8 cellular contexts compared by ENCODE assay signal in the genomic region with DNA sequence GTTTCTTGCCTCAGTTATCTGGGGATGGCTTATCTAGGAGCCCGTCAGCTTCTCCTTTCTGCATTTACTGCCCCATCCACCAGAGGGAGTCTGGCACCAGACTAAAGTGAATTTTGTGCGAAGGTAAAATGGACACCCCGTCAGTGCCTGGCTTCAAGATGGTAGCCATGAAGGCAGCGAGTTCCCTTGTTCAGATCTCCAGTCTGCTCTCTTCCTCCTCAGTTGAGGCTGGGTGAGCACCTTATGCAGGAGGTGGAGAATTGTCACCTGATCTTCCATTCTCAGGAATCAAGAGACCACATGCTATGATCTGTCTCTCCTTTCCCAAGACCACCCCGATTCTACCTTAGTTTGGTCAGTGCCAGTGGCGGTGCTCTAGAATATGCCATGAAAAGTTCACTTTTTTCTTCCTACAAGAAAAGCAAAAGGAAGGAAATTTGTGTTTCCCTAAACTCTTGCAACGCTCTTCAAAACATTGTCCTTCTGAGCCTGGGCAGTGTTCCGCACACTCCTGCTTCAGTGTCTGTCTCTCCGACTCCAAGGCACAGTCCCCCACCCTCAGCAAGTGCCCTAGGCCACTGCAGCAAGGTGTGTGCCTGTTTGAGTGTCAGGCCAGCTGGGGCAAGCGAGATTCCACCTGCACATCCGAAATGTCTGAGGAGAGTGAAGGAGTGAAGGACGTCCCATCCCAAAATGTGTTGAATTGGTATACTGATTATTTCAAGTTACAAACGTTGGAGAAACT.
DNase-seq lines count a peak whose midpoint lies in the region; TF ChIP-seq lines count a peak whose summit lies in the region.

No MANE protein-coding gene starts in this region.

- TF ChIP-seq CTCF in MCF 10A (IDR thresholded peaks at IDR 0.05; ENCODE audit: unreplicated experiment), result peak; percentile 49
- no peak for TF ChIP-seq CTCF in breast epithelium (IDR thresholded peaks at IDR 0.05)
- peak; percentile 79 for TF ChIP-seq CTCF in HFFc6 (IDR thresholded peaks at IDR 0.05)
- TF ChIP-seq CTCF in fibroblast of pulmonary artery (IDR thresholded peaks at IDR 0.05; ENCODE audit: low read length, missing control alignments), result peak; percentile 58
- TF ChIP-seq CTCF in esophagus muscularis mucosa (IDR thresholded peaks at IDR 0.05), result peak in 1 of 3 experiments; percentile 24

- intact Hi-C loops in MCF 10A (cut with micrococcal nuclease), result no loop called here
- intact Hi-C loops in breast epithelium (cut with DNase I; ENCODE audit: low total_unique reads), result no loop called here
- intact Hi-C loops in esophagus muscularis mucosa (cut with DNase I), result no loop called here

- POLR2A ChIA-PET in MCF 10A (lab: Yijun Ruan, JAX), result interaction anchor here (0.6 to 1.2 kb wide), 2 partner anchors 10 to 783 kb away, joined by 3 read pairs; no protein-coding TSS in a partner anchor

- peak; percentile 67 for DNase-seq in MCF 10A (ENCODE audit: unreplicated experiment)
- no peak for DNase-seq in breast epithelium (ENCODE audit: low spot score in 2 of 2)
- peak; percentile 27 for DNase-seq in HFFc6
- peak; percentile 38 for DNase-seq in NCI-H2107 treated with DMSO at 0.1 percent for 48 hours (lab: John Stamatoyannopoulos, UW; ENCODE audit: unreplicated experiment)
- DNase-seq in activated CD4-positive, alpha-beta T cell treated with anti-CD3 and anti-CD28 coated beads, Interleukin-2, amount 50 U/mL, for 48 hours, result peak; percentile 46 to 51
- DNase-seq in fibroblast of pulmonary artery (ENCODE audit: low read depth), result peak; percentile 36
- peak; percentile 2 for DNase-seq in stimulated activated CD4-positive, alpha-beta T cell treated with anti-CD3 and anti-CD28 coated beads, Interleukin-2, amount 100 ng/mL, for 4 hours (ENCODE audit: low read depth)
- no peak for DNase-seq in esophagus muscularis mucosa (ENCODE audit: extremely low spot score)

- no peaks in the 10 kb centered on the region for H3K4me1 ChIP-seq in breast epithelium
- no peaks in the 10 kb centered on the region for H3K4me1 ChIP-seq in esophagus muscularis mucosa

- H3K4me3 ChIP-seq in breast epithelium (no peak overlapping the region), fibroblast of pulmonary artery (replicated peaks; ENCODE audit: low read depth, low read length) (no peak overlapping the region), esophagus muscularis mucosa (no peak overlapping the region)

- H3K27me3 Mint-ChIP-seq in MCF 10A (ENCODE audit: insufficient read depth, unreplicated experiment) (peaks cover 3% of the 10 kb centered on the region), HFFc6 (ENCODE audit: insufficient read depth) (peaks cover 10% of the 10 kb centered on the region; the same call in 1 of the 2 replicates)

- no TSS peak for BruUV-seq in MCF 10A (replicated peaks; lab: Mats Ljungman, UMichigan)

- TF ChIP-seq EP300 in esophagus muscularis mucosa (IDR thresholded peaks at IDR 0.05), result no peak

- 89% methylated on average over 9 of the region's 13 CpGs for WGBS in esophagus muscularis mucosa

- H3K36me3 ChIP-seq in breast epithelium (no peaks in the 10 kb centered on the region), esophagus muscularis mucosa (no peaks in the 10 kb centered on the region)

- H3K9me3 Mint-ChIP-seq in MCF 10A (ENCODE audit: unreplicated experiment), result no peaks in the 10 kb centered on the region
- H3K9me3 Mint-ChIP-seq in HFFc6, result no peaks in the 10 kb centered on the region

- H3K4me1 Mint-ChIP-seq in MCF 10A (ENCODE audit: insufficient read depth, unreplicated experiment) (peaks cover under 1% of the 10 kb centered on the region), HFFc6 (ENCODE audit: low read depth) (no peaks in the 10 kb centered on the region)

- no peaks in the 10 kb centered on the region for H3K36me3 Mint-ChIP-seq in MCF 10A (ENCODE audit: insufficient read depth, unreplicated experiment)
- H3K36me3 Mint-ChIP-seq in HFFc6 (ENCODE audit: low read depth), result no peaks in the 10 kb centered on the region

- no peaks in the 10 kb centered on the region for H3K9me3 ChIP-seq in breast epithelium
- no peaks in the 10 kb centered on the region for H3K9me3 ChIP-seq in esophagus muscularis mucosa

- CTCF ChIA-PET in MCF 10A (lab: Yijun Ruan, JAX), result interaction anchor here (0.6 to 1.9 kb wide), 11 partner anchors 10 to 415 kb away, joined by 3 to 8 read pairs (median 3); no protein-coding TSS in a partner anchor

- TF ChIP-seq POLR2A in breast epithelium (IDR thresholded peaks at IDR 0.05) (no peak), esophagus muscularis mucosa (IDR thresholded peaks at IDR 0.05; ENCODE audit: low read depth) (no peak)

- H3K27me3 ChIP-seq in breast epithelium (no peaks in the 10 kb centered on the region), esophagus muscularis mucosa (no peaks in the 10 kb centered on the region)

- no peak overlapping the region for H3K27ac ChIP-seq in breast epithelium
- no peak overlapping the region for H3K27ac ChIP-seq in esophagus muscularis mucosa (replicated peaks in 1 of 4)

- no peak overlapping the region for H3K27ac Mint-ChIP-seq in MCF 10A (ENCODE audit: low read depth, unreplicated experiment)
- H3K27ac Mint-ChIP-seq in HFFc6, result no peak overlapping the region

- H3K4me3 Mint-ChIP-seq in MCF 10A (ENCODE audit: unreplicated experiment), result no peak overlapping the region
- no peak overlapping the region for H3K4me3 Mint-ChIP-seq in HFFc6

Comparison
In these comparisons a context has a peak if more than half of its experiments do, and no peak if none do; other contexts are left out.
1. DNase-seq: peak in MCF 10A (single experiment), HFFc6 (single experiment), NCI-H2107 treated with DMSO at 0.1 percent for 48 hours (single experiment), activated CD4-positive, alpha-beta T cell treated with anti-CD3 and anti-CD28 coated beads, Interleukin-2, amount 50 U/mL, for 48 hours (2 of 2), fibroblast of pulmonary artery (single experiment) and stimulated activated CD4-positive, alpha-beta T cell treated with anti-CD3 and anti-CD28 coated beads, Interleukin-2, amount 100 ng/mL, for 4 hours (single experiment); none in breast epithelium (0 of 2) and esophagus muscularis mucosa (single experiment).
2. CTCF ChIP-seq: peak in MCF 10A (single experiment), HFFc6 (single experiment) and fibroblast of pulmonary artery (single experiment); none in breast epithelium (0 of 3).